28 cellular contexts compared by ENCODE assay signal in the genomic region with DNA sequence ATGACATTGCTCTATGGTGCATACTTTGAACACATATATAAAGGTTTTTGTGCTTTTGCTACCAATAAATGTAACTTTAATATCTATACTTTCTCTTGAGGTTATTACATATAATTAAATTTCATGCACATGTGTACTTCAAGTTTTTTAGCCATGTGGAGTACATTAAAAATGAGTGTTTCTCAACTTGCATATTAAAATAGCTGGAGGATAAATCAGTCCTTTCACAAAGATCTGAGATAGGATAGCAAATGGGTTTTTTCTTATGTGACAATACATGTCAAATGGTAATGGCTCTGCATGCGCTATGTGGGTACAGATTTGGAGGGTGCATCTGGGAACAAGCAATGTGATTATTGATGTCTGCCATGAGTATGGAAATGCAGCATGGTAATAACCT. TPM values are rescaled to one million over a fixed set of nuclear protein-coding genes. Genes with fewer than 3 reads are reported as not detected.
"Had no signal": no experiment of that assay in that cellular context is flagged by ENCODE, and none has a peak within 500 bp of the region (broad histone marks: within the 10 kb centered on the region; RNA-seq: fewer than 3 reads in every experiment).

No MANE protein-coding gene starts in this region.

- H3K4me1 ChIP-seq: stomach, testis, thyroid gland, tibial artery, tibial nerve, transverse colon, upper lobe of right lung, uterus, vagina had no signal

- H3K4me3 ChIP-seq: stomach, suprapubic skin, testis, thoracic aorta, thyroid gland, tibial artery, tibial nerve, transverse colon, upper lobe of left lung, upper lobe of right lung, uterus, vagina had no signal

- H3K36me3 Mint-ChIP-seq: stimulated activated effector memory CD8-positive, alpha-beta T cell treated with anti-CD3 and anti-CD28 coated beads, Interleukin-12 subunit alpha, Interleukin-12 subunit beta, amount 100 ng/mL, for 72 hours; stimulated activated memory B cell treated with anti-CD40 and anti-IgM and Interleukin-4, amounts not matched to agents 10 μg/mL and 1 μg/mL and 100 μg/mL, for 72 hours; stimulated activated naive B cell treated with anti-CD40 and anti-IgM and Interleukin-4, amounts not matched to agents 10 μg/mL and 1 μg/mL and 100 μg/mL, for 72 hours; type B pancreatic cell had no signal

- H3K27ac Mint-ChIP-seq: stimulated activated effector memory CD8-positive, alpha-beta T cell treated with anti-CD3 and anti-CD28 coated beads, Interleukin-12 subunit alpha, Interleukin-12 subunit beta, amount 100 ng/mL, for 72 hours; stimulated activated memory B cell treated with anti-CD40 and anti-IgM and Interleukin-4, amounts not matched to agents 10 μg/mL and 1 μg/mL and 100 μg/mL, for 72 hours; stimulated activated naive B cell treated with anti-CD40 and anti-IgM and Interleukin-4, amounts not matched to agents 10 μg/mL and 1 μg/mL and 100 μg/mL, for 72 hours; stimulated activated naive CD8-positive, alpha-beta T cell treated with anti-CD3 and anti-CD28 coated beads, Interleukin-15, amount 100 ng/mL, for 72 hours; stimulated activated naive CD8-positive, alpha-beta T cell treated with anti-CD3 and anti-CD28 coated beads, Interleukin-15, Interleukin-2, amounts not matched to agents 100 ng/mL and 50 ng/mL, for 24 hours; type B pancreatic cell had no signal

- H3K27ac ChIP-seq: stomach, suprapubic skin, testis, thoracic aorta, thyroid gland, tibial artery, tibial nerve, transverse colon, upper lobe of left lung, upper lobe of right lung, uterus, vagina had no signal

- H3K4me3 Mint-ChIP-seq: stimulated activated effector memory CD8-positive, alpha-beta T cell treated with anti-CD3 and anti-CD28 coated beads, Interleukin-12 subunit alpha, Interleukin-12 subunit beta, amount 100 ng/mL, for 72 hours; stimulated activated memory B cell treated with anti-CD40 and anti-IgM and Interleukin-4, amounts not matched to agents 10 μg/mL and 1 μg/mL and 100 μg/mL, for 72 hours; stimulated activated naive B cell treated with anti-CD40 and anti-IgM and Interleukin-4, amounts not matched to agents 10 μg/mL and 1 μg/mL and 100 μg/mL, for 72 hours; stimulated activated naive CD8-positive, alpha-beta T cell treated with anti-CD3 and anti-CD28 coated beads, Interleukin-15, amount 100 ng/mL, for 72 hours; stimulated activated naive CD8-positive, alpha-beta T cell treated with anti-CD3 and anti-CD28 coated beads, Interleukin-15, Interleukin-2, amounts not matched to agents 100 ng/mL and 50 ng/mL, for 24 hours; type B pancreatic cell had no signal

- H3K4me1 Mint-ChIP-seq: stimulated activated effector memory CD8-positive, alpha-beta T cell treated with anti-CD3 and anti-CD28 coated beads, Interleukin-12 subunit alpha, Interleukin-12 subunit beta, amount 100 ng/mL, for 72 hours; stimulated activated memory B cell treated with anti-CD40 and anti-IgM and Interleukin-4, amounts not matched to agents 10 μg/mL and 1 μg/mL and 100 μg/mL, for 72 hours; stimulated activated naive B cell treated with anti-CD40 and anti-IgM and Interleukin-4, amounts not matched to agents 10 μg/mL and 1 μg/mL and 100 μg/mL, for 72 hours; stimulated activated naive CD8-positive, alpha-beta T cell treated with anti-CD3 and anti-CD28 coated beads, Interleukin-15, amount 100 ng/mL, for 72 hours had no signal

- H3K9me3 ChIP-seq: stomach, suprapubic skin, testis, thoracic aorta, thyroid gland, tibial nerve, transverse colon, upper lobe of left lung, upper lobe of right lung, uterus, vagina had no signal

- H3K36me3 ChIP-seq: stomach, suprapubic skin, thoracic aorta, thyroid gland, tibial artery, tibial nerve, transverse colon, upper lobe of left lung, upper lobe of right lung, uterus, vagina had no signal

- H3K27me3 Mint-ChIP-seq: stimulated activated memory B cell treated with anti-CD40 and anti-IgM and Interleukin-4, amounts not matched to agents 10 μg/mL and 1 μg/mL and 100 μg/mL, for 72 hours had no signal

- ATAC-seq: stimulated activated effector memory CD8-positive, alpha-beta T cell treated with anti-CD3 and anti-CD28 coated beads, Interleukin-12 subunit alpha, Interleukin-12 subunit beta, amount 100 ng/mL, for 72 hours; stimulated activated memory B cell treated with anti-CD40 and anti-IgM and Interleukin-4, amounts not matched to agents 10 μg/mL and 1 μg/mL and 100 μg/mL, for 72 hours; stimulated activated naive B cell treated with anti-CD40 and anti-IgM and Interleukin-4, amounts not matched to agents 10 μg/mL and 1 μg/mL and 100 μg/mL, for 72 hours; stimulated activated naive CD8-positive, alpha-beta T cell treated with anti-CD3 and anti-CD28 coated beads, Interleukin-15, amount 100 ng/mL, for 72 hours; stimulated activated naive CD8-positive, alpha-beta T cell treated with anti-CD3 and anti-CD28 coated beads, Interleukin-15, Interleukin-2, amounts not matched to agents 100 U/mL and 50 U/mL, for 24 hours; upper lobe of right lung had no signal

- H3K9me3 Mint-ChIP-seq: stimulated activated effector memory CD8-positive, alpha-beta T cell treated with anti-CD3 and anti-CD28 coated beads, Interleukin-12 subunit alpha, Interleukin-12 subunit beta, amount 100 ng/mL, for 72 hours; stimulated activated naive CD8-positive, alpha-beta T cell treated with anti-CD3 and anti-CD28 coated beads, Interleukin-15, amount 100 ng/mL, for 72 hours; stimulated activated naive CD8-positive, alpha-beta T cell treated with anti-CD3 and anti-CD28 coated beads, Interleukin-15, Interleukin-2, amounts not matched to agents 100 ng/mL and 50 ng/mL, for 24 hours; type B pancreatic cell had no signal

- H3K27me3 ChIP-seq: stomach, suprapubic skin, testis, thyroid gland, tibial artery, tibial nerve, transverse colon, upper lobe of left lung, upper lobe of right lung, uterus, vagina had no signal

- DNase-seq: stimulated activated CD4-positive, alpha-beta T cell treated with anti-CD3 and anti-CD28 coated beads, Interleukin-2, amount 100 ng/mL, for 48 hours; stimulated activated CD4-positive, alpha-beta T cell treated with anti-CD3 and anti-CD28 coated beads, Interleukin-4, amount 100 ng/mL, for 1 hour; stimulated activated CD4-positive, alpha-beta T cell treated with anti-CD3 and anti-CD28 coated beads, Interleukin-4, amount 100 ng/mL, for 24 hours; stimulated activated CD4-positive, alpha-beta T cell treated with anti-CD3 and anti-CD28 coated beads, Interleukin-4, amount 100 ng/mL, for 4 hours; stimulated activated CD8-positive, alpha-beta memory T cell treated with anti-CD3 and anti-CD28 coated beads, Interleukin-4, amount 100 ng/mL, for 48 hours; stimulated activated naive B cell treated with anti-CD40 and anti-IgM and Interleukin-4, amounts not matched to agents 10 μg/mL and 1 μg/mL and 100 μg/mL, for 72 hours; stimulated activated naive CD4-positive, alpha-beta T cell; stimulated activated naive CD4-positive, alpha-beta T cell treated with Interleukin-2 at 50 U/mL for 16 hours; stimulated activated naive CD8-positive, alpha-beta T cell treated with anti-CD3 and anti-CD28 coated beads, Interleukin-15, amount 100 ng/mL, for 72 hours; stimulated activated naive CD8-positive, alpha-beta T cell treated with anti-CD3 and anti-CD28 coated beads, Interleukin-15, Interleukin-2, amounts not matched to agents 100 U/mL and 50 U/mL, for 24 hours; stomach; substantia nigra; testis; thyroid gland; tibial artery; transverse colon; trophoblast cell; upper lobe of left lung; upper lobe of right lung; uterus had no signal

RNA-seq across cellular contexts. Expression of gene COL6A6, which starts 48.7 kb away (rescaled TPM):
- total RNA-seq: vagina had no signal
- polyA plus RNA-seq: stomach had no signal
